9 cellular contexts compared by ENCODE assay signal in the genomic region with DNA sequence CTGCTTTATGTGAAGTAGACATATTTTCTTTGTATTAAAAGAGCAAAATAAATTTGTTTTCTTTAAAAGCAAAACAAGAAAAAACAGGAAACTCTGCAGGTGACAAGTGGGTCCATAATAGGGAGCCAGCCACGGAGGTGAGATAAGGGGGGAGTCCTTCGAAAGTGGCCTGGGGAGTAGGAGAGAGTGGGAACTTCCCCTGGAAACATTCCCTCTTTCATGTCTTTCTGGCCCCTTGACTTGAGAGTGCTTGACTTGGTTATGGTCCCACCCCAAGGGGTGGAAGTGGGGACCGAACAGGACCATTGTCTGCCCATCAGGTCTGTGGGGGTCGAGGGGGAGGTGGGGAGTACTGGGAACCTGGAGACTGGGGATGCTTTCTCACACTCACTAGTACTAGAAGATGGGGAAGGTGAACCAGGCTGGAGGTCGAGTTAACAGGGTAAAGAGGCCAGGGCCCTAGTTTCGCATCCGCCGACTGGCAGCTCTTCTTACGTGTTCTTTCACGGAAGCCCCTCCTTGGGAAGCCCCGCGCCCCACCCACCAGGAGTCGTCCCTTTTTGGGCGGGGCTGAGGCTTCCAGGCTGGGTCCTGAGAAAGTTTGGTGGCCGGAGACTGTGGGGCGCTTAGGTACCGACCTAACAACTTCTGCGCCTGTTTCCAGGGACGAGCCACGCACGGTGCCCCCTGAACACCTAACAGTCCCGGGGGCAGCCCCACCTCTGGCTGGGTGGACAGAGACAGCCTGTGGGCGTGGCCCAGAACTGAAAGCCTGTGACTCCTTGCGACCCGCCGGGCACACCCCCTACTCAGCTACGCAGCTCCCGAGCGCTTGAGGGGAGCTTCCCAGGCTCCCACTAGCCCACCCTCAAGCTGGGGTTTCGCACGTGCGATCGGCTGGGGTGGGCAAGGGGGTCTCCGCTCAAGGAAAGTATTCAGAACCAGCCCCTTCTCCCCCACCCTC. TPM values are rescaled to one million over a fixed set of nuclear protein-coding genes. Genes with fewer than 3 reads are reported as not detected.
DNase-seq lines count a peak whose midpoint lies in the region; ATAC-seq, FAIRE-seq and TF ChIP-seq lines count a peak whose summit lies in the region.
"Had no signal": no experiment of that assay in that cellular context is flagged by ENCODE, and none has a peak within 500 bp of the region (broad histone marks: within the 10 kb centered on the region; RNA-seq: fewer than 3 reads in every experiment).

No MANE protein-coding gene starts in this region.

- FAIRE-seq in pancreas (lab: Jason Lieb, UNC) = no peak
- FAIRE-seq: frontal cortex had no signal

- intact Hi-C loops in esophagus muscularis mucosa (cut with DNase I) = loop anchor here (2.0 to 5.0 kb wide), 3 partner anchors 26 to 262 kb away; no protein-coding TSS in a partner anchor
- intact Hi-C loops in pancreas (cut with DNase I) = loop anchor here in 2 of 3 donors (5.0 to 10.0 kb wide), 2 partner anchors 142 to 184 kb away; no protein-coding TSS in a partner anchor
- intact Hi-C loops in uterus (cut with DNase I; ENCODE audit: low total_unique reads) = loop anchor here (5.0 kb wide), 1 partner anchor 182 kb away; no protein-coding TSS in a partner anchor

- no peak for TF ChIP-seq POLR2A in esophagus muscularis mucosa (IDR thresholded peaks at IDR 0.05; ENCODE audit: low read depth)
- no peak for TF ChIP-seq POLR2A in uterus (IDR thresholded peaks at IDR 0.05)

- ATAC-seq in GM21717 (IDR thresholded peaks at IDR 0.05; ENCODE audit: unreplicated experiment) (peak; percentile 42), pancreas (peak in 3 of 4 donors; percentile 11 to 22 (median 19))

- H3K4me3 ChIP-seq in GM06990 (replicated peaks; ENCODE audit: low read depth, low read length) (peak overlapping the region; percentile 98), MG63 (peak overlapping the region; percentile 79), esophagus muscularis mucosa (peak overlapping the region; percentile 79 to 95 (median 94)), pancreas (peak overlapping the region; percentile 53 to 97 (median 96)), uterus (peak overlapping the region; percentile 75 to 90)

- H3K27ac ChIP-seq in esophagus muscularis mucosa (replicated peaks in 1 of 4) (peak overlapping the region; percentile 76 to 91 (median 81)), pancreas (peak overlapping the region; percentile 73 to 91 (median 84)), uterus (peak overlapping the region; percentile 70 to 80)

- peak; percentile 88 for DNase-seq in GM06990 (ENCODE audit: extremely low read depth, insufficient read length)
- DNase-seq in MG63 = peak; percentile 24
- peak; percentile 51 to 68 for DNase-seq in activated CD8-positive, alpha-beta memory T cell treated with anti-CD3 and anti-CD28 coated beads for 4 hours (ENCODE audit: low read depth in 2 of 2)
- no peak for DNase-seq in esophagus muscularis mucosa (ENCODE audit: extremely low spot score)
- peak in 5 of 6 donors; percentile 57 to 86 (median 71) for DNase-seq in pancreas
- DNase-seq in uterus = no peak
- no peak for DNase-seq in NCI-H1417 treated with DMSO at 0.1 percent for 48 hours (lab: John Stamatoyannopoulos, UW)

- H3K36me3 ChIP-seq in GM06990 (ENCODE audit: control insufficient read depth, insufficient read depth, low read length) (peaks cover 2% of the 10 kb centered on the region), MG63 (no peaks in the 10 kb centered on the region), esophagus muscularis mucosa (no peaks in the 10 kb centered on the region), pancreas (no peaks in the 10 kb centered on the region), uterus (no peaks in the 10 kb centered on the region)

- no peaks in the 10 kb centered on the region; the same call in 1 of the 2 replicates for H3K27me3 ChIP-seq in GM06990 (replicated peaks; ENCODE audit: control insufficient read depth, insufficient read depth, low read length)
- H3K27me3 ChIP-seq in MG63 = no peaks in the 10 kb centered on the region
- peaks cover 0 to 16% (median 2%) of the 10 kb centered on the region in 4 donors for H3K27me3 ChIP-seq in esophagus muscularis mucosa
- no peaks in the 10 kb centered on the region for H3K27me3 ChIP-seq in pancreas
- no peaks in the 10 kb centered on the region for H3K27me3 ChIP-seq in uterus

- H3K4me1 ChIP-seq in esophagus muscularis mucosa (peaks cover 59 to 69% (median 64%) of the 10 kb centered on the region in 4 donors), pancreas (peaks cover 3 to 23% (median 4%) of the 10 kb centered on the region in 3 donors), uterus (peaks cover 0 to 32% of the 10 kb centered on the region in 2 donors)

- WGBS in esophagus muscularis mucosa = 13% methylated on average over 20 of the region's 34 CpGs
- 3 to 5% methylated on average over 34 of the region's 34 CpGs for WGBS in pancreas, 2 donors

- TF ChIP-seq EP300 in esophagus muscularis mucosa (IDR thresholded peaks at IDR 0.05) = no peak

- H3K9me3 ChIP-seq in MG63 (no peaks in the 10 kb centered on the region), esophagus muscularis mucosa (no peaks in the 10 kb centered on the region), pancreas (no peaks in the 10 kb centered on the region), uterus (no peaks in the 10 kb centered on the region)

- TF ChIP-seq CTCF in GM06990 (IDR thresholded peaks at IDR 0.05; ENCODE audit: insufficient read depth, low read length, poor library complexity, severe bottlenecking) = no peak
- no peak for TF ChIP-seq CTCF in esophagus muscularis mucosa (IDR thresholded peaks at IDR 0.05)
- no peak for TF ChIP-seq CTCF in pancreas (IDR thresholded peaks at IDR 0.05)
- TF ChIP-seq CTCF in uterus (IDR thresholded peaks at IDR 0.05) = no peak

RNA-seq across cellular contexts. Expression of a gene that starts 0.8 kb away (rescaled TPM):
- total RNA-seq in MG63 (2014; rRNA removed; shearing (Covaris generic); ENCODE audit: low replicate concordance) = 11.4 and 14.4 TPM in 2 replicates
- 10 to 100 TPM; 26.6 to 53.4 (median 42.7) TPM for total RNA-seq in esophagus muscularis mucosa
- total RNA-seq in pancreas = 10 to 100 TPM in 4 of 6 donors, 1 to 10 TPM in 2; 9.4 to 17.4 (median 11.5) TPM
- polyA plus RNA-seq in pancreas = 10 to 100 TPM; 21.3 to 33.3 TPM
- 10 to 100 TPM in 2 of 4 donors, 1 to 10 TPM in 2; 2.6 to 21.0 (median 10.6) TPM for total RNA-seq in uterus

RNA-seq across cellular contexts. Expression of a gene that starts 0.8 kb away (rescaled TPM):
- 2.5 and 7.0 TPM in 2 replicates for total RNA-seq in MG63 (2014; rRNA removed; shearing (Covaris generic); ENCODE audit: low replicate concordance)
- 10 to 100 TPM; 10.3 to 22.1 (median 15.1) TPM for total RNA-seq in esophagus muscularis mucosa
- total RNA-seq in pancreas = 10 to 100 TPM; 12.9 to 31.7 (median 24.2) TPM
- polyA plus RNA-seq in pancreas = 10 to 100 TPM; 41.6 to 86.2 TPM
- 10 to 100 TPM in 2 of 4 donors, 1 to 10 TPM in 1, not detected in 1; 2.6 to 47.4 (median 14.1) TPM for total RNA-seq in uterus

RNA-seq across cellular contexts. Expression of a gene that starts 5.6 kb away (rescaled TPM):
- 3.9 TPM in 1 of 2 replicates, not detected in the other for total RNA-seq in MG63 (2014; rRNA removed; shearing (Covaris generic); ENCODE audit: low replicate concordance)
- total RNA-seq in esophagus muscularis mucosa (10 to 100 TPM; 27.3 to 61.9 (median 41.1) TPM), pancreas (10 to 100 TPM; 34.9 to 70.0 (median 49.1) TPM), uterus (10 to 100 TPM in 3 of 4 donors, not detected in 1; 11.3 to 51.9 (median 42.3) TPM)
- polyA plus RNA-seq in pancreas = 100 to 1,000 TPM; 310 to 330 TPM

RNA-seq across cellular contexts. Expression of a gene that starts 8.1 kb away (rescaled TPM):
- 5.2 and 10.0 TPM in 2 replicates for total RNA-seq in MG63 (2014; rRNA removed; shearing (Covaris generic); ENCODE audit: low replicate concordance)
- total RNA-seq in esophagus muscularis mucosa (10 to 100 TPM; 17.4 to 26.1 (median 19.2) TPM), pancreas (1 to 10 TPM; 1.8 to 5.1 (median 3.5) TPM), uterus (10 to 100 TPM in 3 of 4 donors, 1 to 10 TPM in 1; 2.4 to 40.1 (median 15.1) TPM)
- 1 to 10 TPM; 3.0 to 9.3 TPM for polyA plus RNA-seq in pancreas

RNA-seq across cellular contexts. Expression of a gene that starts 11.4 kb away (rescaled TPM):
- total RNA-seq in MG63 (2014; rRNA removed; shearing (Covaris generic); ENCODE audit: low replicate concordance) = 9.9 and 16.5 TPM in 2 replicates
- total RNA-seq in esophagus muscularis mucosa (10 to 100 TPM; 40.6 to 58.2 (median 45.4) TPM), pancreas (10 to 100 TPM; 15.2 to 31.2 (median 19.8) TPM), uterus (10 to 100 TPM in 2 of 4 donors, 1 to 10 TPM in 2; 3.3 to 29.7 (median 17.0) TPM)
- polyA plus RNA-seq in pancreas = 100 to 1,000 TPM in 1 of 2 donors, 10 to 100 TPM in 1; 84.5 to 119 TPM

Comparison
In these comparisons a context has a peak if more than half of its experiments do, and no peak if none do; other contexts are left out.
1. DNase-seq: peak in GM06990 (single experiment), MG63 (single experiment), activated CD8-positive, alpha-beta memory T cell treated with anti-CD3 and anti-CD28 coated beads for 4 hours (2 of 2) and pancreas (5 of 6); none in esophagus muscularis mucosa (single experiment), uterus (0 of 2) and NCI-H1417 treated with DMSO at 0.1 percent for 48 hours (single experiment).
2. Peak in every context shown above with its lines, with median percentiles within 50 percentile points of each other: H3K4me3 ChIP-seq and H3K27ac ChIP-seq.